In genomic region chr1:164983023-164983650, GRCh38 we compare ENCODE assay signal across 26 cellular contexts.
DNase-seq lines count a peak whose midpoint lies in the region; TF ChIP-seq lines count a peak whose summit lies in the region.
"Had no signal": no experiment of that assay in that cellular context is flagged by ENCODE, and none has a peak within 500 bp of the region (broad histone marks: within the 10 kb centered on the region; RNA-seq: fewer than 3 reads in every experiment).

No MANE protein-coding gene starts in this region.

- no peaks in the 10 kb centered on the region for H3K36me3 Mint-ChIP-seq in CD8-positive, alpha-beta memory T cell

- H3K9me3 ChIP-seq in CD8-positive, alpha-beta memory T cell (ENCODE audit: low read length): no peaks in the 10 kb centered on the region
- H3K9me3 ChIP-seq: BLaER1 treated with 17β-estradiol and CSF1 and Interleukin-3, amounts not matched to agents 10 nM and 100 nM; breast epithelium; spleen; upper lobe of left lung had no signal

- H3K36me3 ChIP-seq in CD8-positive, alpha-beta memory T cell (ENCODE audit: insufficient read depth, low read length): no peaks in the 10 kb centered on the region
- H3K36me3 ChIP-seq: BLaER1 treated with 17β-estradiol and CSF1 and Interleukin-3, amounts not matched to agents 10 nM and 100 nM; breast epithelium; spleen; upper lobe of left lung had no signal

- CTCF ChIA-PET in HEK293T (lab: Yijun Ruan, JAX): interaction anchor here (0.9 kb wide), 1 partner anchor 10 kb away, joined by 3 read pairs; no protein-coding TSS in a partner anchor
- CTCF ChIA-PET in CD8-positive, alpha-beta memory T cell (lab: Charles Lee): no interaction called here

- H3K9me3 Mint-ChIP-seq in CD8-positive, alpha-beta memory T cell: peaks cover 0 to 12% (median 5%) of the 10 kb centered on the region in 5 donors
- H3K9me3 Mint-ChIP-seq: activated CD4-positive, alpha-beta T cell treated with anti-CD3 and anti-CD28 coated beads, Interleukin-2, amount 10 ng/mL, durations not matched to agents 7 days and 5 days; activated T-helper 17 cell treated with anti-CD3 and anti-CD28 coated beads, Interleukin-2, amount 50 U/mL, for 72 hours had no signal

- no peaks in the 10 kb centered on the region for H3K4me1 Mint-ChIP-seq in CD8-positive, alpha-beta memory T cell
- H3K4me1 Mint-ChIP-seq: activated CD4-positive, alpha-beta T cell treated with anti-CD3 and anti-CD28 coated beads, Interleukin-2, amount 10 ng/mL, durations not matched to agents 7 days and 5 days; activated T-helper 17 cell treated with anti-CD3 and anti-CD28 coated beads, Interleukin-2, amount 50 U/mL, for 72 hours; T-helper 17 cell had no signal

- H3K4me3 ChIP-seq in CD8-positive, alpha-beta memory T cell (ENCODE audit: low read length): no peak overlapping the region
- H3K4me3 ChIP-seq: BLaER1 treated with 17β-estradiol and CSF1 and Interleukin-3, amounts not matched to agents 10 nM and 100 nM; breast epithelium; SK-N-MC; spleen; upper lobe of left lung had no signal

- H3K27ac ChIP-seq in CD8-positive, alpha-beta memory T cell (ENCODE audit: low read depth, low read length): no peak overlapping the region
- H3K27ac ChIP-seq: BLaER1 treated with 17β-estradiol and CSF1 and Interleukin-3, amounts not matched to agents 10 nM and 100 nM; breast epithelium; HL-60; SK-N-MC; spleen; upper lobe of left lung; VCaP had no signal

- no peaks in the 10 kb centered on the region for H3K4me1 ChIP-seq in CD8-positive, alpha-beta memory T cell (ENCODE audit: insufficient read depth, low read length)
- H3K4me1 ChIP-seq: breast epithelium, spleen, upper lobe of left lung had no signal

- DNase-seq in Daoy (ENCODE audit: low read depth): peak; percentile 4
- peak in 37 of 56 donors; percentile 1 to 78 (median 31) for DNase-seq in amygdala (lab: John Stamatoyannopoulos, UW)
- peak; percentile 9 for DNase-seq in inferior parietal cortex (ENCODE audit: extremely low spot score)
- DNase-seq in pons (ENCODE audit: low spot score): peak; percentile 86
- no peak for DNase-seq in HEK293T (ENCODE audit: extremely low spot score)
- no peak for DNase-seq in CD8-positive, alpha-beta memory T cell
- DNase-seq in SHP77 (lab: John Stamatoyannopoulos, UW): no peak
- no peak for DNase-seq in activated naive CD4-positive, alpha-beta T cell treated with Interleukin-2 at 50 U/mL for 16 hours
- DNase-seq: ACHN; activated CD4-positive, alpha-beta T cell treated with anti-CD3 and anti-CD28 coated beads, Interleukin-2, amount 10 ng/mL, durations not matched to agents 7 days and 5 days; Calu3; cortex of kidney; GOT3; NCI-H2107; NCI-H524 treated with DMSO at 0.1 percent for 48 hours; spleen; stimulated activated CD4-positive, alpha-beta T cell treated with anti-CD3 and anti-CD28 coated beads, Interleukin-4, amount 100 ng/mL, for 24 hours; stimulated activated naive CD8-positive, alpha-beta T cell treated with anti-CD3 and anti-CD28 coated beads, Interleukin-15, Interleukin-2, amounts not matched to agents 100 U/mL and 50 U/mL, for 24 hours; T-helper 17 cell had no signal

- peak overlapping the region in 1 of 7 donors; percentile 45 for H3K4me3 Mint-ChIP-seq in CD8-positive, alpha-beta memory T cell
- H3K4me3 Mint-ChIP-seq: activated CD4-positive, alpha-beta T cell treated with anti-CD3 and anti-CD28 coated beads, Interleukin-2, amount 10 ng/mL, durations not matched to agents 7 days and 5 days; activated T-helper 17 cell treated with anti-CD3 and anti-CD28 coated beads, Interleukin-2, amount 50 U/mL, for 72 hours; T-helper 17 cell had no signal

- peaks cover 0 to 2% of the 10 kb centered on the region in 2 donors for H3K27me3 Mint-ChIP-seq in CD8-positive, alpha-beta memory T cell
- H3K27me3 Mint-ChIP-seq: activated CD4-positive, alpha-beta T cell treated with anti-CD3 and anti-CD28 coated beads, Interleukin-2, amount 10 ng/mL, durations not matched to agents 7 days and 5 days; activated T-helper 17 cell treated with anti-CD3 and anti-CD28 coated beads, Interleukin-2, amount 50 U/mL, for 72 hours had no signal

- POLR2A ChIA-PET in HEK293T (lab: Yijun Ruan, JAX): no interaction called here
- POLR2A ChIA-PET in CD8-positive, alpha-beta memory T cell (lab: Charles Lee): no interaction called here

- H3K27me3 ChIP-seq in CD8-positive, alpha-beta memory T cell (ENCODE audit: insufficient read depth, low read length, poor library complexity, severe bottlenecking): no peaks in the 10 kb centered on the region
- H3K27me3 ChIP-seq: BLaER1 treated with 17β-estradiol and CSF1 and Interleukin-3, amounts not matched to agents 10 nM and 100 nM; breast epithelium; spleen; upper lobe of left lung had no signal

- H3K27ac Mint-ChIP-seq in CD8-positive, alpha-beta memory T cell: no peak overlapping the region
- H3K27ac Mint-ChIP-seq: activated CD4-positive, alpha-beta T cell treated with anti-CD3 and anti-CD28 coated beads, Interleukin-2, amount 10 ng/mL, durations not matched to agents 7 days and 5 days; activated T-helper 17 cell treated with anti-CD3 and anti-CD28 coated beads, Interleukin-2, amount 50 U/mL, for 72 hours; T-helper 17 cell had no signal

TF ChIP-seq in HEK293T, 16 proteins besides CTCF, POLR2A, EP300 and RAD21:
- TF ChIP-seq ELF4 (IDR thresholded peaks at IDR 0.05) (no peak), BHLHE40 (IDR thresholded peaks at IDR 0.05; ENCODE audit: borderline replicate concordance) (no peak), SP1 (IDR thresholded peaks at IDR 0.05) (no peak), CTBP1 (IDR thresholded peaks at IDR 0.05; ENCODE audit: borderline replicate concordance) (no peak), ZNF384 (IDR thresholded peaks at IDR 0.05) (no peak), PKNOX1 (IDR thresholded peaks at IDR 0.05) (no peak), L3MBTL2 (conservative IDR thresholded peaks at IDR 0.05) (no peak), ARNT (IDR thresholded peaks at IDR 0.05) (no peak), LEF1 (IDR thresholded peaks at IDR 0.05; ENCODE audit: borderline replicate concordance) (no peak), FOXK2 (IDR thresholded peaks at IDR 0.05) (no peak), FOXA1 (IDR thresholded peaks at IDR 0.05) (no peak), TARDBP (IDR thresholded peaks at IDR 0.05) (no peak), NFRKB (IDR thresholded peaks at IDR 0.05) (no peak), HDGF (IDR thresholded peaks at IDR 0.05; ENCODE audit: borderline replicate concordance) (no peak), SUZ12 (IDR thresholded peaks at IDR 0.05) (no peak), FOXM1 (IDR thresholded peaks at IDR 0.05; ENCODE audit: borderline replicate concordance) (no peak)

Comparison
In these comparisons a context has a peak if more than half of its experiments do, and no peak if none do; other contexts are left out.
1. DNase-seq: peak in Daoy (single experiment), amygdala (37 of 56), inferior parietal cortex (single experiment) and pons (single experiment); none in HEK293T (single experiment), CD8-positive, alpha-beta memory T cell (0 of 5), SHP77 (0 of 2) and activated naive CD4-positive, alpha-beta T cell treated with Interleukin-2 at 50 U/mL for 16 hours (single experiment).